In genomic region chr21:45393021-45393420, GRCh38 we compare ENCODE assay signal across 3 cellular contexts.
TF ChIP-seq lines count a peak whose summit lies in the region.

No MANE protein-coding gene starts in this region.

TF ChIP-seq in IMR-90, 13 proteins besides CTCF, POLR2A, EP300 and RAD21:
- TF ChIP-seq USF2 (IDR thresholded peaks at IDR 0.05; ENCODE audit: low read depth, low read length) (no peak), ELK1 (IDR thresholded peaks at IDR 0.05; ENCODE audit: borderline replicate concordance, low read depth, low read length) (no peak), CEBPB (IDR thresholded peaks at IDR 0.05; ENCODE audit: low read depth, low read length) (no peak), MXI1 (IDR thresholded peaks at IDR 0.05; ENCODE audit: borderline replicate concordance, low read depth, low read length) (no peak), FOS (IDR thresholded peaks at IDR 0.05; ENCODE audit: low read depth, low read length) (no peak), RFX5 (IDR thresholded peaks at IDR 0.05; ENCODE audit: low read depth, low read length) (no peak), MAZ (IDR thresholded peaks at IDR 0.05; ENCODE audit: borderline replicate concordance, low read depth, low read length) (no peak), BHLHE40 (IDR thresholded peaks at IDR 0.05; ENCODE audit: low read depth, low read length) (no peak), RCOR1 (IDR thresholded peaks at IDR 0.05; ENCODE audit: insufficient replicate concordance, low read length) (no peak), NFE2L2 (IDR thresholded peaks at IDR 0.05; ENCODE audit: low read depth, low read length) (no peak), SMC3 (IDR thresholded peaks at IDR 0.05; ENCODE audit: low read depth, low read length) (no peak), MAFK (IDR thresholded peaks at IDR 0.05; ENCODE audit: low read depth, low read length) (no peak), CHD1 (IDR thresholded peaks at IDR 0.05; ENCODE audit: low read depth, low read length) (no peak)
TF ChIP-seq in IMR-90: peak in this region for 0.

TF ChIP-seq in H1, 55 proteins besides CTCF, POLR2A, EP300 and RAD21:
- TF ChIP-seq MAX (IDR thresholded peaks at IDR 0.05), result peak; percentile 17; the same call in 1 of the 2 replicates
- no peak for TF ChIP-seq TAF7 (optimal IDR thresholded peaks at IDR 0.05; ENCODE audit: borderline replicate concordance, low read depth, low read length)

TF ChIP-seq in HepG2, 621 proteins besides CTCF, POLR2A, EP300 and RAD21:
- no peak for TF ChIP-seq ZNF607 (CRISPR knock-in tag; IDR thresholded peaks at IDR 0.05; ENCODE audit: borderline replicate concordance)
- TF ChIP-seq ZBTB4 (CRISPR knock-in tag; IDR thresholded peaks at IDR 0.05; ENCODE audit: borderline replicate concordance), result 0 out of 2 replicates have a peak, but pooled peaks have one; percentile 30
- no peak for TF ChIP-seq ZNF737 (CRISPR knock-in tag; IDR thresholded peaks at IDR 0.05; ENCODE audit: borderline replicate concordance)
- TF ChIP-seq RELA (CRISPR knock-in tag; IDR thresholded peaks at IDR 0.05), result no peak
- TF ChIP-seq ZNF776 (CRISPR knock-in tag; IDR thresholded peaks at IDR 0.05), result no peak
